ENCODE assay signal across 8 cellular contexts in genomic region chr20:62121776-62122658, GRCh38. TPM values are rescaled to one million over a fixed set of nuclear protein-coding genes. Genes with fewer than 3 reads are reported as not detected.
DNase-seq lines count a peak whose midpoint lies in the region; ATAC-seq and TF ChIP-seq lines count a peak whose summit lies in the region.

Gene LSM14B, plus strand, starts transcription at chr20:62122475. Its CDS starts 192 bp downstream, at chr20:62122667.

- intact Hi-C loops in testis (cut with DNase I; ENCODE audit: low total_unique reads), result loop anchor here (5.0 kb wide), 2 partner anchors 55 to 100 kb away; partner anchors contain the start of gene TAF4

- DNase-seq in NCI-H1105 treated with DMSO at 0.1 percent for 48 hours (lab: John Stamatoyannopoulos, UW), result peak; percentile 96
- DNase-seq in SKM-1 treated with dmso at 0.1 percent for 144 hours (lab: John Stamatoyannopoulos, UW; ENCODE audit: unreplicated experiment), result peak; percentile 92
- peak; percentile 99 for DNase-seq in glomerular visceral epithelial cell (ENCODE audit: extremely low spot score)
- DNase-seq in osteoblast (ENCODE audit: insufficient read length, low spot score, missing footprints), result peak; percentile 100
- peak; percentile 96 for DNase-seq in testis

- TF ChIP-seq CTCF in osteoblast (IDR thresholded peaks at IDR 0.05; ENCODE audit: extremely low read depth, low read depth, low read length), result no peak
- no peak for TF ChIP-seq CTCF in testis (IDR thresholded peaks at IDR 0.05)

- ATAC-seq in HG02642 (IDR thresholded peaks at IDR 0.05; ENCODE audit: poor library complexity, unreplicated experiment), result peak; percentile 82

- peak; percentile 64 for TF ChIP-seq POLR2A in GM10847 (IDR thresholded peaks at IDR 0.05; ENCODE audit: extremely low read depth, insufficient read length)
- TF ChIP-seq POLR2A in testis (IDR thresholded peaks at IDR 0.05), result no peak

- H3K4me3 ChIP-seq in osteoblast (ENCODE audit: insufficient read depth, low read length) (peak within 1 kb of the TSS; percentile 85), testis (peak within 1 kb of the TSS; percentile 83 to 90)

- H3K9me3 Mint-ChIP-seq in activated naive CD8-positive, alpha-beta T cell (ENCODE audit: low read depth), result no peaks in the 10 kb centered on the region

- H3K27me3 ChIP-seq in osteoblast (ENCODE audit: insufficient read depth, low read length), result peaks cover 25% of the 10 kb centered on the region
- no peaks in the 10 kb centered on the region for H3K27me3 ChIP-seq in testis

- peaks cover 19% of the 10 kb centered on the region for H3K36me3 ChIP-seq in osteoblast (ENCODE audit: insufficient read depth, low read length)
- H3K36me3 ChIP-seq in testis (ENCODE audit: low read depth, missing control alignments), result no peaks in the 10 kb centered on the region

- H3K4me2 ChIP-seq in osteoblast (ENCODE audit: insufficient read depth, low read length), result peak within 1 kb of the TSS; percentile 95

- H3K4me1 Mint-ChIP-seq in activated naive CD8-positive, alpha-beta T cell (ENCODE audit: low read depth), result peaks cover 46% of the 10 kb centered on the region

- peak within 1 kb of the TSS; percentile 88 for H3K4me3 Mint-ChIP-seq in activated naive CD8-positive, alpha-beta T cell

- H3K4me1 ChIP-seq in osteoblast (ENCODE audit: insufficient read depth, low read length) (peaks cover 15% of the 10 kb centered on the region), testis (peaks cover 15% of the 10 kb centered on the region)

- H3K9me3 ChIP-seq in osteoblast (ENCODE audit: low read depth, low read length), result no peaks in the 10 kb centered on the region
- H3K9me3 ChIP-seq in testis, result no peaks in the 10 kb centered on the region

- H4K20me1 ChIP-seq in osteoblast (ENCODE audit: insufficient read depth, low read length), result peaks cover 29% of the 10 kb centered on the region

- H3K27ac Mint-ChIP-seq in activated naive CD8-positive, alpha-beta T cell, result peak within 1 kb of the TSS; percentile 96

- peak within 1 kb of the TSS; percentile 88 for H2AFZ ChIP-seq in osteoblast (ENCODE audit: low read length)

- no peaks in the 10 kb centered on the region for H3K36me3 Mint-ChIP-seq in activated naive CD8-positive, alpha-beta T cell

- peaks cover 32% of the 10 kb centered on the region for H3K79me2 ChIP-seq in osteoblast (ENCODE audit: insufficient read depth, low read length)

- H3K27me3 Mint-ChIP-seq in activated naive CD8-positive, alpha-beta T cell, result no peaks in the 10 kb centered on the region

- WGBS in testis, 2 donors, result 0% methylated on average over 38 to 74 of the region's 125 CpGs

- H3K27ac ChIP-seq in osteoblast (ENCODE audit: low read depth, low read length) (peak within 1 kb of the TSS; percentile 93), testis (peak within 1 kb of the TSS; percentile 96 to 97)

RNA-seq across cellular contexts. Expression of gene LSM14B, which starts in this region (rescaled TPM):
- total RNA-seq in osteoblast (41.8 and 48.5 TPM in 2 replicates), testis (100 to 1,000 TPM; 116 to 137 TPM)
- polyA plus RNA-seq in testis (ENCODE audit: insufficient read depth, low read depth, low replicate concordance), result 91.0 TPM

Comparison
In these comparisons a context has a peak if more than half of its experiments do, and no peak if none do; other contexts are left out.
1. Peak in every context shown above with its lines: DNase-seq, ATAC-seq, H3K4me3 ChIP-seq and H3K27ac ChIP-seq.